Comparison of ENCODE assay signal across 27 cellular contexts in genomic region chrX:117641913-117642656, GRCh38.
"Had no signal": no experiment of that assay in that cellular context is flagged by ENCODE, and none has a peak within 500 bp of the region (broad histone marks: within the 10 kb centered on the region; RNA-seq: fewer than 3 reads in every experiment).

No MANE protein-coding gene starts in this region.

- H3K27ac Mint-ChIP-seq: activated CD4-positive, alpha-beta memory T cell treated with anti-CD3 and anti-CD28 coated beads for 36 hours; activated CD4-positive, alpha-beta T cell treated with anti-CD3 and anti-CD28 coated beads for 36 hours; activated CD4-positive, alpha-beta T cell treated with anti-CD3 and anti-CD28 coated beads, Interleukin-2, amount 10 ng/mL, durations not matched to agents 24 days and 14 days; activated CD8-positive, alpha-beta T cell treated with anti-CD3 and anti-CD28 coated beads, Interleukin-2, amount 10 ng/mL, durations not matched to agents 7 days and 5 days; activated naive CD4-positive, alpha-beta T cell treated with anti-CD3 and anti-CD28 coated beads, Interleukin-2, amount 10 ng/mL, durations not matched to agents 7 days and 5 days; activated naive CD4-positive, alpha-beta T cell treated with anti-CD3 and anti-CD28 coated beads, Interleukin-2, amount 50 U/mL, for 72 hours; activated naive CD8-positive, alpha-beta T cell treated with anti-CD3 and anti-CD28 coated beads, Interleukin-2, amount 10 ng/mL, durations not matched to agents 7 days and 5 days; activated T-cell treated with anti-CD3 and anti-CD28 coated beads, Interleukin-2, amount 50 U/mL, for 24 hours; activated T-cell treated with anti-CD3 and anti-CD28 coated beads, Interleukin-2, amount 50 U/mL, for 72 hours; effector memory CD8-positive, alpha-beta T cell had no signal

- H3K4me1 ChIP-seq: ascending aorta, foreskin keratinocyte had no signal

- H3K27me3 Mint-ChIP-seq: activated CD4-positive, alpha-beta memory T cell treated with anti-CD3 and anti-CD28 coated beads for 36 hours; activated CD4-positive, alpha-beta T cell treated with anti-CD3 and anti-CD28 coated beads for 36 hours; activated CD4-positive, alpha-beta T cell treated with anti-CD3 and anti-CD28 coated beads, Interleukin-2, amount 10 ng/mL, durations not matched to agents 24 days and 14 days; activated naive CD4-positive, alpha-beta T cell treated with anti-CD3 and anti-CD28 coated beads, Interleukin-2, amount 10 ng/mL, durations not matched to agents 7 days and 5 days; activated naive CD8-positive, alpha-beta T cell treated with anti-CD3 and anti-CD28 coated beads, Interleukin-2, amount 10 ng/mL, durations not matched to agents 7 days and 5 days; effector memory CD8-positive, alpha-beta T cell had no signal

- ATAC-seq: activated CD4-positive, alpha-beta T cell treated with anti-CD3 and anti-CD28 coated beads for 36 hours; activated CD8-positive, alpha-beta T cell treated with anti-CD3 and anti-CD28 coated beads, Interleukin-2, amount 10 ng/mL, durations not matched to agents 7 days and 5 days; activated naive CD4-positive, alpha-beta T cell treated with anti-CD3 and anti-CD28 coated beads, Interleukin-2, amount 50 U/mL, for 72 hours; activated T-cell treated with anti-CD3 and anti-CD28 coated beads, Interleukin-2, amount 50 U/mL, for 72 hours; effector memory CD8-positive, alpha-beta T cell; foreskin keratinocyte; gastroesophageal sphincter had no signal

- H3K36me3 ChIP-seq: ascending aorta, brain microvascular endothelial cell, esophagus muscularis mucosa, gastroesophageal sphincter had no signal

- DNase-seq: activated CD4-positive, alpha-beta memory T cell treated with anti-CD3 and anti-CD28 coated beads for 36 hours; activated CD4-positive, alpha-beta T cell treated with anti-CD3 and anti-CD28 coated beads for 36 hours; activated CD4-positive, alpha-beta T cell treated with anti-CD3 and anti-CD28 coated beads, Interleukin-2, amount 10 ng/mL, durations not matched to agents 24 days and 14 days; activated CD4-positive, CD25-positive, alpha-beta regulatory T cell; activated CD4-positive, CD25-positive, alpha-beta regulatory T cell treated with anti-CD3 and anti-CD28 coated beads, Interleukin-2, amount 50 U/mL, for 72 hours; activated CD8-positive, alpha-beta memory T cell treated with anti-CD3 and anti-CD28 coated beads, Interleukin-2, amount 50 U/mL, for 48 hours; activated CD8-positive, alpha-beta T cell treated with anti-CD3 and anti-CD28 coated beads, Interleukin-2, amount 10 ng/mL, durations not matched to agents 7 days and 5 days; activated gamma-delta T cell; activated naive CD4-positive, alpha-beta T cell; activated naive CD4-positive, alpha-beta T cell treated with anti-CD3 and anti-CD28 coated beads, Interleukin-2, amount 10 ng/mL, durations not matched to agents 7 days and 5 days; activated naive CD8-positive, alpha-beta T cell treated with anti-CD3 and anti-CD28 coated beads, Interleukin-2, amount 10 ng/mL, durations not matched to agents 7 days and 5 days; activated T-cell treated with anti-CD3 and anti-CD28 coated beads for 4 hours; activated T-cell treated with anti-CD3 and anti-CD28 coated beads, Interleukin-2, amount 50 U/mL, for 24 hours; activated T-cell treated with anti-CD3 and anti-CD28 coated beads, Interleukin-2, amount 50 U/mL, for 72 hours; brain microvascular endothelial cell; cortex of kidney; dermis blood vessel endothelial cell; effector CD4-positive, alpha-beta T cell; effector memory CD8-positive, alpha-beta T cell; erythroblast; foreskin keratinocyte; T-helper 2 cell had no signal

- H3K4me1 Mint-ChIP-seq: activated CD4-positive, alpha-beta T cell treated with anti-CD3 and anti-CD28 coated beads for 36 hours; activated CD4-positive, alpha-beta T cell treated with anti-CD3 and anti-CD28 coated beads, Interleukin-2, amount 10 ng/mL, durations not matched to agents 24 days and 14 days; activated naive CD4-positive, alpha-beta T cell treated with anti-CD3 and anti-CD28 coated beads, Interleukin-2, amount 10 ng/mL, durations not matched to agents 7 days and 5 days; activated naive CD8-positive, alpha-beta T cell treated with anti-CD3 and anti-CD28 coated beads, Interleukin-2, amount 10 ng/mL, durations not matched to agents 7 days and 5 days had no signal

- FAIRE-seq: bronchial epithelial cell had no signal

- H3K27ac ChIP-seq: ascending aorta, brain microvascular endothelial cell, esophagus muscularis mucosa, foreskin keratinocyte, gastroesophageal sphincter had no signal

- H3K36me3 Mint-ChIP-seq: activated CD4-positive, alpha-beta memory T cell treated with anti-CD3 and anti-CD28 coated beads for 36 hours; activated naive CD4-positive, alpha-beta T cell treated with anti-CD3 and anti-CD28 coated beads, Interleukin-2, amount 10 ng/mL, durations not matched to agents 7 days and 5 days; activated naive CD4-positive, alpha-beta T cell treated with anti-CD3 and anti-CD28 coated beads, Interleukin-2, amount 50 U/mL, for 72 hours; activated naive CD8-positive, alpha-beta T cell treated with anti-CD3 and anti-CD28 coated beads, Interleukin-2, amount 10 ng/mL, durations not matched to agents 7 days and 5 days had no signal

- H3K27me3 ChIP-seq: ascending aorta, brain microvascular endothelial cell, esophagus muscularis mucosa, foreskin keratinocyte, gastroesophageal sphincter had no signal

- H3K4me3 ChIP-seq: ascending aorta, esophagus muscularis mucosa, gastroesophageal sphincter had no signal

- H3K9me3 Mint-ChIP-seq: activated CD4-positive, alpha-beta T cell treated with anti-CD3 and anti-CD28 coated beads, Interleukin-2, amount 10 ng/mL, durations not matched to agents 24 days and 14 days; activated naive CD4-positive, alpha-beta T cell treated with anti-CD3 and anti-CD28 coated beads, Interleukin-2, amount 10 ng/mL, durations not matched to agents 7 days and 5 days; activated naive CD4-positive, alpha-beta T cell treated with anti-CD3 and anti-CD28 coated beads, Interleukin-2, amount 50 U/mL, for 72 hours; activated naive CD8-positive, alpha-beta T cell treated with anti-CD3 and anti-CD28 coated beads, Interleukin-2, amount 10 ng/mL, durations not matched to agents 7 days and 5 days; activated T-cell treated with anti-CD3 and anti-CD28 coated beads, Interleukin-2, amount 50 U/mL, for 24 hours; activated T-cell treated with anti-CD3 and anti-CD28 coated beads, Interleukin-2, amount 50 U/mL, for 72 hours had no signal

- H3K9me3 ChIP-seq: ascending aorta, esophagus muscularis mucosa, gastroesophageal sphincter had no signal

- H3K4me3 Mint-ChIP-seq: activated CD4-positive, alpha-beta memory T cell treated with anti-CD3 and anti-CD28 coated beads for 36 hours; activated CD4-positive, alpha-beta T cell treated with anti-CD3 and anti-CD28 coated beads for 36 hours; activated CD4-positive, alpha-beta T cell treated with anti-CD3 and anti-CD28 coated beads, Interleukin-2, amount 10 ng/mL, durations not matched to agents 24 days and 14 days; activated CD8-positive, alpha-beta T cell treated with anti-CD3 and anti-CD28 coated beads, Interleukin-2, amount 10 ng/mL, durations not matched to agents 7 days and 5 days; activated naive CD4-positive, alpha-beta T cell treated with anti-CD3 and anti-CD28 coated beads, Interleukin-2, amount 10 ng/mL, durations not matched to agents 7 days and 5 days; activated naive CD8-positive, alpha-beta T cell treated with anti-CD3 and anti-CD28 coated beads, Interleukin-2, amount 10 ng/mL, durations not matched to agents 7 days and 5 days; activated T-cell treated with anti-CD3 and anti-CD28 coated beads, Interleukin-2, amount 50 U/mL, for 24 hours; activated T-cell treated with anti-CD3 and anti-CD28 coated beads, Interleukin-2, amount 50 U/mL, for 72 hours; effector memory CD8-positive, alpha-beta T cell had no signal
